Comparison of ENCODE assay signal across 8 cellular contexts in genomic region chr12:26473291-26473690, GRCh38.
DNase-seq lines count a peak whose midpoint lies in the region; ATAC-seq lines count a peak whose summit lies in the region.

No MANE protein-coding gene starts in this region.

- H3K18ac ChIP-seq in mesenchymal stem cell (ENCODE audit: low read depth in 1 of 2, low read length in 2 of 2) = no peak overlapping the region

- no peak overlapping the region for H2BK15ac ChIP-seq in mesenchymal stem cell (ENCODE audit: low read depth, poor library complexity, severe bottlenecking)

- H3K9me3 ChIP-seq in mesenchymal stem cell (ENCODE audit: control insufficient read depth, low read length) = no peaks in the 10 kb centered on the region

- no peak overlapping the region for H3K4ac ChIP-seq in mesenchymal stem cell (ENCODE audit: low read depth in 1 of 2, low read length in 2 of 2)

- no peak overlapping the region for H2BK120ac ChIP-seq in mesenchymal stem cell (ENCODE audit: low read depth, low read length)

- H4K8ac ChIP-seq in mesenchymal stem cell (ENCODE audit: low read length) = no peak overlapping the region

- H2AK5ac ChIP-seq in mesenchymal stem cell (ENCODE audit: low read length, severe bottlenecking) = no peak overlapping the region

- H3K79me1 ChIP-seq in mesenchymal stem cell (replicated peaks; ENCODE audit: low read length, poor library complexity, severe bottlenecking) = no peaks in the 10 kb centered on the region

- H3K9ac ChIP-seq in mesenchymal stem cell (ENCODE audit: low read length) = peak overlapping the region; percentile 2

- no peak overlapping the region for H3K14ac ChIP-seq in mesenchymal stem cell (ENCODE audit: low read length in 2 of 2)

- H3K27ac ChIP-seq in mesenchymal stem cell (ENCODE audit: low read length, poor library complexity, severe bottlenecking) = peak overlapping the region; percentile 21

- no peak overlapping the region for H3K4me2 ChIP-seq in mesenchymal stem cell (ENCODE audit: low read length, poor library complexity, severe bottlenecking)

- no peaks in the 10 kb centered on the region for H3K27me3 ChIP-seq in mesenchymal stem cell (ENCODE audit: control insufficient read depth in 1 of 2, insufficient read depth in 1 of 2, low read length in 2 of 2)

- WGBS in mesenchymal stem cell = 81% methylated on average over 1 of the region's 1 CpG

- no peak overlapping the region for H2BK5ac ChIP-seq in mesenchymal stem cell (ENCODE audit: low read depth, low read length, poor library complexity, severe bottlenecking)

- DNase-seq in NOMO-1 (lab: John Stamatoyannopoulos, UW; ENCODE audit: unreplicated experiment in 2 of 2) = peak; percentile 61 to 91
- no peak for DNase-seq in mesenchymal stem cell
- no peak for DNase-seq in activated effector memory CD4-positive, alpha-beta T cell treated with anti-CD3 and anti-CD28 coated beads, Interleukin-2, amount 50 U/mL, for 16 hours
- DNase-seq in activated gamma-delta T cell treated with Interleukin-2 at 50 U/mL for 16 hours = no peak
- DNase-seq in superior temporal gyrus (ENCODE audit: extremely low spot score) = no peak
- DNase-seq in dermis blood vessel endothelial cell = no peak

- peaks cover 0 to 6% of the 10 kb centered on the region in 2 experiments for H3K36me3 ChIP-seq in mesenchymal stem cell (ENCODE audit: control insufficient read depth in 1 of 2, insufficient read depth in 2 of 2, low read depth in 1 of 2, low read length in 2 of 2)

- H3K4me3 ChIP-seq in mesenchymal stem cell (ENCODE audit: insufficient read depth in 1 of 2, low read depth in 1 of 2, low read length in 2 of 2) = peak overlapping the region in 1 of 2 experiments; percentile 36

- H3K23ac ChIP-seq in mesenchymal stem cell (ENCODE audit: low read length in 2 of 2) = no peak overlapping the region

- ATAC-seq in GM18858 (IDR thresholded peaks at IDR 0.05; ENCODE audit: unreplicated experiment) (peak; percentile 82), HG02798 (IDR thresholded peaks at IDR 0.05; ENCODE audit: poor library complexity, unreplicated experiment) (peak; percentile 91)

- no peaks in the 10 kb centered on the region for H3K4me1 ChIP-seq in mesenchymal stem cell (ENCODE audit: control insufficient read depth, insufficient read depth, low read depth, low read length)

- H2AFZ ChIP-seq in mesenchymal stem cell (ENCODE audit: low read depth, low read length) = no peak overlapping the region

- H4K91ac ChIP-seq in mesenchymal stem cell (ENCODE audit: low read length) = no peak overlapping the region

- no peak overlapping the region for H2BK12ac ChIP-seq in mesenchymal stem cell (ENCODE audit: low read length in 2 of 2)

Comparison
In these comparisons a context has a peak if more than half of its experiments do, and no peak if none do; other contexts are left out.
1. DNase-seq: peak in NOMO-1 (2 of 2); none in mesenchymal stem cell (single experiment), activated effector memory CD4-positive, alpha-beta T cell treated with anti-CD3 and anti-CD28 coated beads, Interleukin-2, amount 50 U/mL, for 16 hours (single experiment), activated gamma-delta T cell treated with Interleukin-2 at 50 U/mL for 16 hours (single experiment), superior temporal gyrus (single experiment) and dermis blood vessel endothelial cell (single experiment).